ENCODE assay signal across 7 cellular contexts in genomic region chr9:2570615-2571479, GRCh38. TPM values are rescaled to one million over a fixed set of nuclear protein-coding genes. Genes with fewer than 3 reads are reported as not detected.
DNase-seq lines count a peak whose midpoint lies in the region; ATAC-seq and TF ChIP-seq lines count a peak whose summit lies in the region.

No MANE protein-coding gene starts in this region.

- no peak for TF ChIP-seq EP300 in esophagus muscularis mucosa (IDR thresholded peaks at IDR 0.05)

- intact Hi-C loops in Right ventricle myocardium inferior (cut with DNase I): loop anchor here (1.0 to 5.0 kb wide), 4 partner anchors 36 to 439 kb away; partner anchors contain the start of gene VLDLR
- intact Hi-C loops in esophagus muscularis mucosa (cut with DNase I): loop anchor here (5.0 kb wide), 1 partner anchor 36 kb away; no protein-coding TSS in a partner anchor

- POLR2A ChIA-PET in HEK293T (lab: Yijun Ruan, JAX): no interaction called here

- DNase-seq in GM13976 (ENCODE audit: low spot score) (peak; percentile 18), HEK293T (ENCODE audit: extremely low spot score) (peak; percentile 22), M059J (ENCODE audit: low read depth) (peak; percentile 99), Right ventricle myocardium inferior (ENCODE audit: missing footprints) (peak; percentile 92), skeletal muscle cell (ENCODE audit: low read depth) (peak; percentile 77), esophagus muscularis mucosa (ENCODE audit: extremely low spot score) (no peak)
- DNase-seq in T-helper 2 cell treated with Interferon-gamma antibody and Interleukin-4, amounts not matched to agents 5 μg/mL and 100 μg/mL, for 36 hours (ENCODE audit: low spot score): peak; percentile 22

- H3K27me3 Mint-ChIP-seq in T-helper 2 cell treated with Interferon-gamma antibody and Interleukin-4, amounts not matched to agents 5 μg/mL and 100 μg/mL, for 36 hours (ENCODE audit: low read depth): peaks cover 2% of the 10 kb centered on the region

- no peaks in the 10 kb centered on the region for H3K27me3 ChIP-seq in esophagus muscularis mucosa

- TF ChIP-seq CTCF in GM13976 (IDR thresholded peaks at IDR 0.05; ENCODE audit: borderline replicate concordance, control extremely low read depth, extremely low read depth, insufficient read depth, missing control alignments) (no peak), esophagus muscularis mucosa (IDR thresholded peaks at IDR 0.05) (no peak)

- peak; percentile 90 for ATAC-seq in Right ventricle myocardium inferior

- H3K4me3 ChIP-seq in skeletal muscle cell (ENCODE audit: low read depth, low read length) (no peak overlapping the region), esophagus muscularis mucosa (no peak overlapping the region)

- no peaks in the 10 kb centered on the region for H3K36me3 ChIP-seq in esophagus muscularis mucosa

- no peak overlapping the region for H3K27ac Mint-ChIP-seq in T-helper 2 cell treated with Interferon-gamma antibody and Interleukin-4, amounts not matched to agents 5 μg/mL and 100 μg/mL, for 36 hours

- no peaks in the 10 kb centered on the region for H3K36me3 Mint-ChIP-seq in T-helper 2 cell treated with Interferon-gamma antibody and Interleukin-4, amounts not matched to agents 5 μg/mL and 100 μg/mL, for 36 hours (ENCODE audit: low read depth)

- WGBS in esophagus muscularis mucosa: 33% methylated on average over 7 of the region's 7 CpGs

- H3K4me3 Mint-ChIP-seq in T-helper 2 cell treated with Interferon-gamma antibody and Interleukin-4, amounts not matched to agents 5 μg/mL and 100 μg/mL, for 36 hours: no peak overlapping the region

- peak overlapping the region in 1 of 4 donors; percentile 5 for H3K27ac ChIP-seq in esophagus muscularis mucosa (replicated peaks in 1 of 4)

- H3K9me3 Mint-ChIP-seq in T-helper 2 cell treated with Interferon-gamma antibody and Interleukin-4, amounts not matched to agents 5 μg/mL and 100 μg/mL, for 36 hours: no peaks in the 10 kb centered on the region

- H3K9me3 ChIP-seq in esophagus muscularis mucosa: no peaks in the 10 kb centered on the region

- CTCF ChIA-PET in HEK293T (lab: Yijun Ruan, JAX): no interaction called here

- in situ Hi-C loops in GM13976 (cut with MboI; ENCODE audit: low sequenced_read_pairs, unreplicated experiment): no loop called here

- peaks cover 11 to 21% (median 12%) of the 10 kb centered on the region in 4 donors for H3K4me1 ChIP-seq in esophagus muscularis mucosa

- H3K4me1 Mint-ChIP-seq in T-helper 2 cell treated with Interferon-gamma antibody and Interleukin-4, amounts not matched to agents 5 μg/mL and 100 μg/mL, for 36 hours (ENCODE audit: low read depth): no peaks in the 10 kb centered on the region

- TF ChIP-seq POLR2A in esophagus muscularis mucosa (IDR thresholded peaks at IDR 0.05; ENCODE audit: low read depth): no peak

TF ChIP-seq in HEK293T, 16 proteins besides CTCF, POLR2A, EP300 and RAD21:
- no peak for TF ChIP-seq FOXM1 (IDR thresholded peaks at IDR 0.05; ENCODE audit: borderline replicate concordance)
- TF ChIP-seq, protein P1, sequence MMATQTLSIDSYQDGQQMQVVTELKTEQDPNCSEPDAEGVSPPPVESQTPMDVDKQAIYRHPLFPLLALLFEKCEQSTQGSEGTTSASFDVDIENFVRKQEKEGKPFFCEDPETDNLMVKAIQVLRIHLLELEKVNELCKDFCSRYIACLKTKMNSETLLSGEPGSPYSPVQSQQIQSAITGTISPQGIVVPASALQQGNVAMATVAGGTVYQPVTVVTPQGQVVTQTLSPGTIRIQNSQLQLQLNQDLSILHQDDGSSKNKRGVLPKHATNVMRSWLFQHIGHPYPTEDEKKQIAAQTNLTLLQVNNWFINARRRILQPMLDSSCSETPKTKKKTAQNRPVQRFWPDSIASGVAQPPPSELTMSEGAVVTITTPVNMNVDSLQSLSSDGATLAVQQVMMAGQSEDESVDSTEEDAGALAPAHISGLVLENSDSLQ (IDR thresholded peaks at IDR 0.05): peak; percentile 84

RNA-seq across cellular contexts. Expression of gene VLDLR, which starts 50.7 kb away (rescaled TPM):
- 9.2 and 16.1 TPM in 2 replicates for total RNA-seq in M059J (2014; rRNA removed; shearing (Covaris generic))
- total RNA-seq in Right ventricle myocardium inferior (134 TPM), esophagus muscularis mucosa (10 to 100 TPM; 15.5 to 17.0 (median 16.8) TPM)
